18 cellular contexts compared by ENCODE assay signal in the genomic region with DNA sequence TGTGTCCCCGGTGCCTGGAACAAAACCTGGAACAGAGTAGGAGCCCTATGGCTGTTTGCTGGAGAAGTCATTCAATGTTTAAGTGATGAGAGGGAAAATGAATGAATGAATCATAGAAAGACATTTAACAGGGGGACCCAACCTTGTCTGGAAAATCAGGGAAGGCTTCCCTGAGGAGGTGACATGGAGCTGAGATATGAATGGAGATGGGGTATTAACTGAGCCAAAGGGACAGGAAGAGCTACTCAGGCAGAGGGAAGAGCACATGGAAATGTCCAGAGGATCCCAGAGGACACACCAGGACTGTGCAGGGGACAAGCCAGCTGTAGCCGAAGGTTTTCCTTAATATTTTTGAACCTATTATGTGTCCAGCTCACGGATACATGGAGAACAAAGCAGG.
A peak's percentile ranks its signal among the peaks of the same experiment; 100 is the strongest.
DNase-seq lines count a peak whose midpoint lies in the region; ATAC-seq, FAIRE-seq and TF ChIP-seq lines count a peak whose summit lies in the region.
"Had no signal": no experiment of that assay in that cellular context is flagged by ENCODE, and none has a peak within 500 bp of the region (broad histone marks: within the 10 kb centered on the region; RNA-seq: fewer than 3 reads in every experiment).

No MANE protein-coding gene starts in this region.

- H3K4me1 Mint-ChIP-seq in Caco-2 (ENCODE audit: low read depth, unreplicated experiment) = peaks cover 31% of the 10 kb centered on the region
- H3K4me1 Mint-ChIP-seq in stimulated activated memory B cell treated with anti-CD40 and anti-IgM and Interleukin-4, amounts not matched to agents 10 μg/mL and 1 μg/mL and 100 μg/mL, for 72 hours = no peaks in the 10 kb centered on the region
- H3K4me1 Mint-ChIP-seq in mesothelial cell of epicardium = peaks cover 12% of the 10 kb centered on the region

- H3K9me3 ChIP-seq in Caco-2 (no peaks in the 10 kb centered on the region), K562 (replicated peaks; ENCODE audit: control insufficient read depth, insufficient read depth, low read depth, low read length) (no peaks in the 10 kb centered on the region), hepatocyte (ENCODE audit: low read depth) (no peaks in the 10 kb centered on the region)
- H3K9me3 ChIP-seq: BE2C, HAP-1 had no signal

- CTCF ChIA-PET in Caco-2 (lab: Charles Lee) (interaction anchor here (0.7 kb wide), 1 partner anchor 31 kb away, joined by 3 read pairs; no protein-coding TSS in a partner anchor), K562 (lab: Yijun Ruan, JAX; ENCODE audit: low intra/inter-chr PET ratio) (no interaction called here)

- in situ Hi-C loops in K562 (cut with MboI) = no loop called here

- H4K20me1 ChIP-seq in K562 (replicated peaks; ENCODE audit: control insufficient read depth, insufficient read depth, low read length) (no peaks in the 10 kb centered on the region), hepatocyte (ENCODE audit: insufficient read depth, poor library complexity, severe bottlenecking) (no peaks in the 10 kb centered on the region)

- no peak overlapping the region for H3K4me3 ChIP-seq in Caco-2 (ENCODE audit: low read depth, low read length)
- no peak overlapping the region for H3K4me3 ChIP-seq in K562
- H3K4me3 ChIP-seq in hepatocyte = no peak overlapping the region
- H3K4me3 ChIP-seq: HAP-1 had no signal

- TF ChIP-seq RAD21 in K562 (CRISPR knock-in tag; conservative IDR thresholded peaks at IDR 0.05 in 1 of 2, IDR thresholded peaks at IDR 0.05 in 1 of 2) = no peak

- no peak for TF ChIP-seq EP300 in K562 (IDR thresholded peaks at IDR 0.05; ENCODE audit: low read length)

- H3K27me3 Mint-ChIP-seq in Caco-2 (ENCODE audit: insufficient read depth, unreplicated experiment) (no peaks in the 10 kb centered on the region), mesothelial cell of epicardium (ENCODE audit: low read depth) (no peaks in the 10 kb centered on the region)
- H3K27me3 Mint-ChIP-seq in stimulated activated memory B cell treated with anti-CD40 and anti-IgM and Interleukin-4, amounts not matched to agents 10 μg/mL and 1 μg/mL and 100 μg/mL, for 72 hours = peaks cover 56% of the 10 kb centered on the region

- no peaks in the 10 kb centered on the region for H3K9me1 ChIP-seq in K562 (ENCODE audit: control insufficient read depth, insufficient read depth, low read length)

- 72% methylated on average over 3 of the region's 3 CpGs for WGBS in K562 (ENCODE audit: insufficient coverage, low coverage, missing lambda C conversion rate)
- WGBS in hepatocyte (ENCODE audit: low lambda C conversion rate, missing lambda C conversion rate) = 95% methylated on average over 3 of the region's 3 CpGs

- H3K27ac ChIP-seq in K562 (ENCODE audit: extremely low read depth, low read depth, low read length) = peak overlapping the region; percentile 75
- peak overlapping the region; percentile 14 for H3K27ac ChIP-seq in hepatocyte

- POLR2A ChIA-PET in Caco-2 (lab: Charles Lee) (no interaction called here), K562 (lab: Yijun Ruan, JAX) (interaction anchor here (1.0 to 2.4 kb wide), 5 partner anchors 8 to 139 kb away, joined by 3 to 11 read pairs (median 4); no protein-coding TSS in a partner anchor)

- intact Hi-C loops in Caco-2 (cut with micrococcal nuclease; ENCODE audit: unreplicated experiment) = no loop called here
- intact Hi-C loops in K562 (cut with micrococcal nuclease) = no loop called here

- no peak for TF ChIP-seq CTCF in Caco-2 (IDR thresholded peaks at IDR 0.05; ENCODE audit: insufficient read depth in 1 of 2, low read depth in 1 of 2, low read length in 1 of 2, severe bottlenecking in 1 of 2, unreplicated experiment in 1 of 2)
- no peak for TF ChIP-seq CTCF in K562 (IDR thresholded peaks at IDR 0.05 in 2 of 3, conservative IDR thresholded peaks at IDR 0.05 in 1 of 3; ENCODE audit: insufficient read depth in 2 of 3, low read depth in 1 of 3, low read length in 3 of 3)
- TF ChIP-seq CTCF in hepatocyte (IDR thresholded peaks at IDR 0.05; ENCODE audit: poor library complexity) = no peak
- TF ChIP-seq CTCF in mesothelial cell of epicardium (IDR thresholded peaks at IDR 0.05; ENCODE audit: unreplicated experiment) = no peak

- no peaks in the 10 kb centered on the region for H3K27me3 ChIP-seq in Caco-2 (replicated peaks; ENCODE audit: control insufficient read depth, insufficient read depth, low read length)
- no peaks in the 10 kb centered on the region for H3K27me3 ChIP-seq in K562 (ENCODE audit: control insufficient read depth in 2 of 2, insufficient read depth in 2 of 2, low read length in 2 of 2)
- H3K27me3 ChIP-seq in hepatocyte = no peaks in the 10 kb centered on the region
- H3K27me3 ChIP-seq: BE2C had no signal

- DNase-seq in Caco-2 = no peak
- DNase-seq in K562 (ENCODE audit: extremely low read depth in 1 of 4, low spot score in 3 of 4) = no peak
- no peak for DNase-seq in hepatocyte (ENCODE audit: low spot score)
- no peak for DNase-seq in NCI-H1105 treated with DMSO at 0.1 percent for 48 hours (lab: John Stamatoyannopoulos, UW)
- no peak for DNase-seq in mesothelial cell of epicardium (ENCODE audit: low spot score in 2 of 2, unreplicated experiment in 2 of 2)
- DNase-seq: DMS79, MV-4-11, NCI-H1417 treated with DMSO at 0.1 percent for 48 hours, NCI-H187, NCI-H446, NCI-H526, Right ventricle myocardium superior had no signal

- peak overlapping the region; percentile 84 for H2AFZ ChIP-seq in K562 (ENCODE audit: low read depth, low read length)
- no peak overlapping the region for H2AFZ ChIP-seq in hepatocyte

- peaks cover 24% of the 10 kb centered on the region for H3K4me1 ChIP-seq in Caco-2
- H3K4me1 ChIP-seq in K562 (replicated peaks in 1 of 2; ENCODE audit: control insufficient read depth in 2 of 2, insufficient read depth in 2 of 2, low read length in 2 of 2) = peaks cover 25% of the 10 kb centered on the region in 2 experiments
- peaks cover 3% of the 10 kb centered on the region for H3K4me1 ChIP-seq in hepatocyte (ENCODE audit: insufficient read depth)
- H3K4me1 ChIP-seq: HAP-1 had no signal

- ATAC-seq in K562 (no peak), HG03342 (IDR thresholded peaks at IDR 0.05; ENCODE audit: unreplicated experiment) (no peak)
- ATAC-seq in stimulated activated memory B cell treated with anti-CD40 and anti-IgM and Interleukin-4, amounts not matched to agents 10 μg/mL and 1 μg/mL and 100 μg/mL, for 72 hours = no peak

- peak overlapping the region; percentile 46 to 66; a peak in 3 of 4 replicates for H3K9ac ChIP-seq in K562 (ENCODE audit: insufficient read depth in 1 of 2, low read depth in 2 of 2, low read length in 2 of 2)

- no peaks in the 10 kb centered on the region for H3K9me2 ChIP-seq in hepatocyte (replicated peaks; ENCODE audit: insufficient read depth)

- H3K79me2 ChIP-seq in K562 (ENCODE audit: control insufficient read depth, insufficient read depth, low read length) = no peaks in the 10 kb centered on the region
- H3K79me2 ChIP-seq in hepatocyte = no peaks in the 10 kb centered on the region

- no peaks in the 10 kb centered on the region for H3K36me3 ChIP-seq in Caco-2 (ENCODE audit: control insufficient read depth, insufficient read depth, low read length)
- no peaks in the 10 kb centered on the region for H3K36me3 ChIP-seq in K562 (ENCODE audit: control insufficient read depth, insufficient read depth, low read length)
- H3K36me3 ChIP-seq in hepatocyte (replicated peaks; ENCODE audit: insufficient read depth, low read depth) = no peaks in the 10 kb centered on the region
- H3K36me3 ChIP-seq: BE2C, HAP-1 had no signal

- no TSS peak for BruUV-seq in Caco-2 (replicated peaks; lab: Mats Ljungman, UMichigan)
- no TSS peak for BruUV-seq in K562 (replicated peaks; lab: Mats Ljungman, UMichigan)

- no peak for TF ChIP-seq POLR2A in K562 (conservative IDR thresholded peaks at IDR 0.05)

- FAIRE-seq in K562 (lab: Jason Lieb, UNC) = no peak
- FAIRE-seq: A204.1, RCC 7860 had no signal

- H3K27ac Mint-ChIP-seq in Caco-2 (ENCODE audit: unreplicated experiment) (peak overlapping the region; percentile 5), mesothelial cell of epicardium (no peak overlapping the region)
- peak overlapping the region; percentile 15 for H3K27ac Mint-ChIP-seq in stimulated activated memory B cell treated with anti-CD40 and anti-IgM and Interleukin-4, amounts not matched to agents 10 μg/mL and 1 μg/mL and 100 μg/mL, for 72 hours

- H3K36me3 Mint-ChIP-seq in Caco-2 (ENCODE audit: insufficient read depth, unreplicated experiment) (no peaks in the 10 kb centered on the region), mesothelial cell of epicardium (no peaks in the 10 kb centered on the region)
- H3K36me3 Mint-ChIP-seq in stimulated activated memory B cell treated with anti-CD40 and anti-IgM and Interleukin-4, amounts not matched to agents 10 μg/mL and 1 μg/mL and 100 μg/mL, for 72 hours = no peaks in the 10 kb centered on the region

- H3K4me2 ChIP-seq in K562 (ENCODE audit: insufficient read depth, low read length) (peak overlapping the region; percentile 29; the same call in 1 of the 2 replicates), hepatocyte (no peak overlapping the region)

- H3K9me3 Mint-ChIP-seq in Caco-2 (ENCODE audit: unreplicated experiment) (no peaks in the 10 kb centered on the region), mesothelial cell of epicardium (no peaks in the 10 kb centered on the region)
- no peaks in the 10 kb centered on the region for H3K9me3 Mint-ChIP-seq in stimulated activated memory B cell treated with anti-CD40 and anti-IgM and Interleukin-4, amounts not matched to agents 10 μg/mL and 1 μg/mL and 100 μg/mL, for 72 hours

- H3K4me3 Mint-ChIP-seq in Caco-2 (ENCODE audit: unreplicated experiment) = no peak overlapping the region
- no peak overlapping the region for H3K4me3 Mint-ChIP-seq in stimulated activated memory B cell treated with anti-CD40 and anti-IgM and Interleukin-4, amounts not matched to agents 10 μg/mL and 1 μg/mL and 100 μg/mL, for 72 hours
- no peak overlapping the region for H3K4me3 Mint-ChIP-seq in mesothelial cell of epicardium

TF ChIP-seq in K562, 482 proteins besides CTCF, POLR2A, EP300 and RAD21 (continues in another document):
- TF ChIP-seq BCOR (IDR thresholded peaks at IDR 0.05) (peak; percentile 91), HDAC2 (IDR thresholded peaks at IDR 0.05) (peak; percentile 57; the same call in 1 of the 2 replicates)
- TF ChIP-seq, protein P1, sequence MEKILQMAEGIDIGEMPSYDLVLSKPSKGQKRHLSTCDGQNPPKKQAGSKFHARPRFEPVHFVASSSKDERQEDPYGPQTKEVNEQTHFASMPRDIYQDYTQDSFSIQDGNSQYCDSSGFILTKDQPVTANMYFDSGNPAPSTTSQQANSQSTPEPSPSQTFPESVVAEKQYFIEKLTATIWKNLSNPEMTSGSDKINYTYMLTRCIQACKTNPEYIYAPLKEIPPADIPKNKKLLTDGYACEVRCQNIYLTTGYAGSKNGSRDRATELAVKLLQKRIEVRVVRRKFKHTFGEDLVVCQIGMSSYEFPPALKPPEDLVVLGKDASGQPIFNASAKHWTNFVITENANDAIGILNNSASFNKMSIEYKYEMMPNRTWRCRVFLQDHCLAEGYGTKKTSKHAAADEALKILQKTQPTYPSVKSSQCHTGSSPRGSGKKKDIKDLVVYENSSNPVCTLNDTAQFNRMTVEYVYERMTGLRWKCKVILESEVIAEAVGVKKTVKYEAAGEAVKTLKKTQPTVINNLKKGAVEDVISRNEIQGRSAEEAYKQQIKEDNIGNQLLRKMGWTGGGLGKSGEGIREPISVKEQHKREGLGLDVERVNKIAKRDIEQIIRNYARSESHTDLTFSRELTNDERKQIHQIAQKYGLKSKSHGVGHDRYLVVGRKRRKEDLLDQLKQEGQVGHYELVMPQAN (IDR thresholded peaks at IDR 0.05; ENCODE audit: borderline replicate concordance) = no peak
